Comparison of ENCODE assay signal across 17 cellular contexts in genomic region chr2:71690876-71691275, GRCh38.
A peak's percentile ranks its signal among the peaks of the same experiment; 100 is the strongest.
DNase-seq lines count a peak whose midpoint lies in the region; ATAC-seq and TF ChIP-seq lines count a peak whose summit lies in the region.
"Had no signal": no experiment of that assay in that cellular context is flagged by ENCODE, and none has a peak within 500 bp of the region (broad histone marks: within the 10 kb centered on the region; RNA-seq: fewer than 3 reads in every experiment).

No MANE protein-coding gene starts in this region.

- H3K36me3 Mint-ChIP-seq in chondrocyte (ENCODE audit: low read depth) = peaks cover 19% of the 10 kb centered on the region
- H3K36me3 Mint-ChIP-seq: IgD-negative memory B cell had no signal

- no peak for TF ChIP-seq CTCF in RWPE2 (IDR thresholded peaks at IDR 0.05; ENCODE audit: poor library complexity, severe bottlenecking)
- no peak for TF ChIP-seq CTCF in chondrocyte (IDR thresholded peaks at IDR 0.05)
- no peak for TF ChIP-seq CTCF in sigmoid colon (IDR thresholded peaks at IDR 0.05)

- H3K4me1 ChIP-seq in RWPE2 (ENCODE audit: insufficient read depth, poor library complexity, severe bottlenecking) = no peaks in the 10 kb centered on the region
- peaks cover 9% of the 10 kb centered on the region for H3K4me1 ChIP-seq in mesodermal cell (ENCODE audit: control insufficient read depth, insufficient read depth, low read length, poor library complexity, severe bottlenecking)
- H3K4me1 ChIP-seq in sigmoid colon = no peaks in the 10 kb centered on the region

- H3K27ac Mint-ChIP-seq in chondrocyte (ENCODE audit: unreplicated experiment) = no peak overlapping the region
- H3K27ac Mint-ChIP-seq: IgD-negative memory B cell had no signal

- ATAC-seq in RWPE2 (ENCODE audit: low read depth) = no peak
- ATAC-seq in HG02588 (IDR thresholded peaks at IDR 0.05; ENCODE audit: unreplicated experiment) = no peak

- H3K4me1 Mint-ChIP-seq in chondrocyte (ENCODE audit: low read depth) = peaks cover 16% of the 10 kb centered on the region
- H3K4me1 Mint-ChIP-seq: IgD-negative memory B cell had no signal

- no peak overlapping the region for H3K4me3 Mint-ChIP-seq in chondrocyte (ENCODE audit: unreplicated experiment)

- H3K9me3 Mint-ChIP-seq in chondrocyte (ENCODE audit: low read depth) = no peaks in the 10 kb centered on the region

- H3K27me3 ChIP-seq in RWPE2 (ENCODE audit: insufficient read depth, poor library complexity, severe bottlenecking) (no peaks in the 10 kb centered on the region), sigmoid colon (no peaks in the 10 kb centered on the region)

- no peak for TF ChIP-seq POLR2A in sigmoid colon (IDR thresholded peaks at IDR 0.05)

- TF ChIP-seq EP300 in sigmoid colon (IDR thresholded peaks at IDR 0.05) = no peak

- 52 to 63% methylated on average over 8 to 10 of the region's 10 CpGs for WGBS in mesodermal cell (ENCODE audit: insufficient coverage in 2 of 2), 2 experiments
- WGBS in sigmoid colon, 2 donors = 77 to 90% methylated on average over 10 of the region's 10 CpGs

- intact Hi-C loops in sigmoid colon (cut with DNase I) = no loop called here

- no peaks in the 10 kb centered on the region for H3K27me3 Mint-ChIP-seq in chondrocyte (ENCODE audit: low read depth)

- no peaks in the 10 kb centered on the region for H3K9me3 ChIP-seq in RWPE2 (ENCODE audit: severe bottlenecking)
- no peaks in the 10 kb centered on the region for H3K9me3 ChIP-seq in mesodermal cell (ENCODE audit: control insufficient read depth, low read length)
- H3K9me3 ChIP-seq in sigmoid colon = no peaks in the 10 kb centered on the region

- no peak overlapping the region for H3K4me3 ChIP-seq in RWPE2 (ENCODE audit: severe bottlenecking)
- H3K4me3 ChIP-seq in mesodermal cell (ENCODE audit: extremely low read depth, insufficient read depth, low read length, poor library complexity, severe bottlenecking) = no peak overlapping the region
- H3K4me3 ChIP-seq in sigmoid colon = no peak overlapping the region

- H3K27ac ChIP-seq in RWPE2 (ENCODE audit: poor library complexity, severe bottlenecking) (no peak overlapping the region), mesodermal cell (ENCODE audit: low read depth, low read length, severe bottlenecking) (peak overlapping the region; percentile 8), sigmoid colon (no peak overlapping the region)

- DNase-seq in RWPE2 (ENCODE audit: low spot score) = peak; percentile 42
- peak; percentile 68 for DNase-seq in chondrocyte (ENCODE audit: low spot score)
- DNase-seq in sigmoid colon = peak; percentile 48
- DNase-seq in GM19240 (ENCODE audit: insufficient read length, low spot score) = no peak
- no peak for DNase-seq in activated CD4-positive, alpha-beta T cell treated with anti-CD3 and anti-CD28 coated beads for 4 hours
- DNase-seq: C1 segment of cervical spinal cord, DMS153, HCEC 1CT, NCI-H1417, NCI-H2081, NCI-H226, NCI-H526, OCI-M1, RPMI8226 had no signal

- no peaks in the 10 kb centered on the region for H3K36me3 ChIP-seq in RWPE2 (ENCODE audit: low read depth)
- no peaks in the 10 kb centered on the region for H3K36me3 ChIP-seq in mesodermal cell (ENCODE audit: control insufficient read depth, insufficient read depth, low read length)
- H3K36me3 ChIP-seq in sigmoid colon = peaks cover 0 to 8% (median 2%) of the 10 kb centered on the region in 4 donors

Comparison
In these comparisons a context has a peak if more than half of its experiments do, and no peak if none do; other contexts are left out.
1. DNase-seq: peak in RWPE2 (single experiment), chondrocyte (single experiment) and sigmoid colon (single experiment); none in GM19240 (single experiment) and activated CD4-positive, alpha-beta T cell treated with anti-CD3 and anti-CD28 coated beads for 4 hours (0 of 2).